In genomic region chr4:182888894-182889293, GRCh38 we compare ENCODE assay signal across 29 cellular contexts.
"Had no signal": no experiment of that assay in that cellular context is flagged by ENCODE, and none has a peak within 500 bp of the region (broad histone marks: within the 10 kb centered on the region; RNA-seq: fewer than 3 reads in every experiment).

No MANE protein-coding gene starts in this region.

- DNase-seq: activated CD4-positive, alpha-beta memory T cell treated with anti-CD3 and anti-CD28 coated beads, Interleukin-2, amount 10 ng/mL, durations not matched to agents 7 days and 5 days; activated CD4-positive, alpha-beta T cell treated with anti-CD3 and anti-CD28 coated beads for 4 hours; activated CD4-positive, alpha-beta T cell treated with anti-CD3 and anti-CD28 coated beads, Interleukin-2, amount 10 ng/mL, durations not matched to agents 7 days and 5 days; activated CD4-positive, alpha-beta T cell treated with anti-CD3 and anti-CD28 coated beads, Interleukin-2, amount 50 U/mL, for 4 hours; activated CD4-positive, CD25-positive, alpha-beta regulatory T cell; activated CD4-positive, CD25-positive, alpha-beta regulatory T cell treated with anti-CD3 and anti-CD28 coated beads, Interleukin-2, amount 50 U/mL, for 72 hours; activated effector memory CD4-positive, alpha-beta T cell treated with anti-CD3 and anti-CD28 coated beads, Interleukin-2, amount 50 U/mL, for 16 hours; activated naive CD4-positive, alpha-beta T cell treated with anti-CD3 and anti-CD28 coated beads for 36 hours; activated naive CD8-positive, alpha-beta T cell treated with anti-CD3 and anti-CD28 coated beads for 36 hours; activated naive CD8-positive, alpha-beta T cell treated with anti-CD3 and anti-CD28 coated beads, Interleukin-2, amount 50 U/mL, for 24 hours; activated T-cell treated with anti-CD3 and anti-CD28 coated beads, Interleukin-2, amount 50 U/mL, for 1 hour; activated T-cell treated with anti-CD3 and anti-CD28 coated beads, Interleukin-2, amount 50 U/mL, for 48 hours; amygdala; aorta; body of pancreas; cortex of kidney; dermis blood vessel endothelial cell; effector CD4-positive, alpha-beta T cell; effector memory CD8-positive, alpha-beta T cell; erythroblast; foreskin keratinocyte; heart right ventricle; T-helper 2 cell had no signal

- H3K27me3 ChIP-seq: adrenal gland, body of pancreas, esophagus muscularis mucosa, foreskin keratinocyte, gastroesophageal sphincter, heart right ventricle had no signal

- H3K4me3 ChIP-seq: adrenal gland, body of pancreas, esophagus muscularis mucosa, gastroesophageal sphincter, heart right ventricle had no signal

- H3K4me3 Mint-ChIP-seq: activated CD4-positive, alpha-beta memory T cell treated with anti-CD3 and anti-CD28 coated beads, Interleukin-2, amount 10 ng/mL, durations not matched to agents 7 days and 5 days; activated CD4-positive, alpha-beta T cell treated with anti-CD3 and anti-CD28 coated beads, Interleukin-2, amount 10 ng/mL, durations not matched to agents 7 days and 5 days; activated naive CD4-positive, alpha-beta T cell treated with anti-CD3 and anti-CD28 coated beads for 36 hours; activated naive CD4-positive, alpha-beta T cell treated with anti-CD3 and anti-CD28 coated beads, Interleukin-2, amount 50 U/mL, for 24 hours; activated naive CD8-positive, alpha-beta T cell treated with anti-CD3 and anti-CD28 coated beads for 36 hours; activated naive CD8-positive, alpha-beta T cell treated with anti-CD3 and anti-CD28 coated beads, Interleukin-2, amount 50 U/mL, for 24 hours; activated T-helper 1 cell treated with anti-CD3 and anti-CD28 coated beads, Interleukin-12 subunit alpha, Interleukin-12 subunit beta, Interleukin-2, Interleukin-4 antibody, amounts not matched to agents 30 ng/mL and 10 ng/mL and 1 ng/mL, durations not matched to agents 14 hours and 24 hours and 36 hours; effector memory CD8-positive, alpha-beta T cell had no signal

- H3K27ac ChIP-seq: adrenal gland, esophagus muscularis mucosa, foreskin keratinocyte, gastroesophageal sphincter, heart right ventricle had no signal

- H3K4me1 ChIP-seq: foreskin keratinocyte, heart right ventricle had no signal

- H3K4me1 Mint-ChIP-seq: activated CD4-positive, alpha-beta memory T cell treated with anti-CD3 and anti-CD28 coated beads, Interleukin-2, amount 10 ng/mL, durations not matched to agents 7 days and 5 days; activated CD4-positive, alpha-beta T cell treated with anti-CD3 and anti-CD28 coated beads, Interleukin-2, amount 10 ng/mL, durations not matched to agents 7 days and 5 days; activated naive CD4-positive, alpha-beta T cell treated with anti-CD3 and anti-CD28 coated beads, Interleukin-2, amount 50 U/mL, for 24 hours; activated naive CD8-positive, alpha-beta T cell treated with anti-CD3 and anti-CD28 coated beads for 36 hours; activated naive CD8-positive, alpha-beta T cell treated with anti-CD3 and anti-CD28 coated beads, Interleukin-2, amount 50 U/mL, for 24 hours had no signal

- H3K9me3 Mint-ChIP-seq: activated T-helper 1 cell treated with anti-CD3 and anti-CD28 coated beads, Interleukin-12 subunit alpha, Interleukin-12 subunit beta, Interleukin-2, Interleukin-4 antibody, amounts not matched to agents 30 ng/mL and 10 ng/mL and 1 ng/mL, durations not matched to agents 14 hours and 24 hours and 36 hours; effector memory CD8-positive, alpha-beta T cell had no signal

- H3K9me3 ChIP-seq: body of pancreas had no signal

- ATAC-seq: activated naive CD8-positive, alpha-beta T cell treated with anti-CD3 and anti-CD28 coated beads, Interleukin-2, amount 50 U/mL, for 24 hours; body of pancreas; effector memory CD8-positive, alpha-beta T cell; foreskin keratinocyte; gastroesophageal sphincter; heart right ventricle had no signal

- H3K27me3 Mint-ChIP-seq: activated CD4-positive, alpha-beta memory T cell treated with anti-CD3 and anti-CD28 coated beads, Interleukin-2, amount 10 ng/mL, durations not matched to agents 7 days and 5 days; activated CD4-positive, alpha-beta T cell treated with anti-CD3 and anti-CD28 coated beads, Interleukin-2, amount 10 ng/mL, durations not matched to agents 7 days and 5 days; activated naive CD4-positive, alpha-beta T cell treated with anti-CD3 and anti-CD28 coated beads, Interleukin-2, amount 50 U/mL, for 24 hours; activated naive CD8-positive, alpha-beta T cell treated with anti-CD3 and anti-CD28 coated beads for 36 hours; activated naive CD8-positive, alpha-beta T cell treated with anti-CD3 and anti-CD28 coated beads, Interleukin-2, amount 50 U/mL, for 24 hours; effector memory CD8-positive, alpha-beta T cell had no signal

- H3K27ac Mint-ChIP-seq: activated CD4-positive, alpha-beta memory T cell treated with anti-CD3 and anti-CD28 coated beads, Interleukin-2, amount 10 ng/mL, durations not matched to agents 7 days and 5 days; activated naive CD4-positive, alpha-beta T cell treated with anti-CD3 and anti-CD28 coated beads for 36 hours; activated naive CD8-positive, alpha-beta T cell treated with anti-CD3 and anti-CD28 coated beads for 36 hours; activated naive CD8-positive, alpha-beta T cell treated with anti-CD3 and anti-CD28 coated beads, Interleukin-2, amount 50 U/mL, for 24 hours; activated T-helper 1 cell treated with anti-CD3 and anti-CD28 coated beads, Interleukin-12 subunit alpha, Interleukin-12 subunit beta, Interleukin-2, Interleukin-4 antibody, amounts not matched to agents 30 ng/mL and 10 ng/mL and 1 ng/mL, durations not matched to agents 14 hours and 24 hours and 36 hours; activated T-helper 2 cell treated with anti-CD3 and anti-CD28 coated beads, Interferon-gamma antibody, Interleukin-2, Interleukin-4, amounts not matched to agents 10 μg/mL and 5 μg/mL and 100 μg/mL, durations not matched to agents 14 hours and 24 hours and 36 hours had no signal
